Comparison of ENCODE assay signal across 18 cellular contexts in the genomic region with DNA sequence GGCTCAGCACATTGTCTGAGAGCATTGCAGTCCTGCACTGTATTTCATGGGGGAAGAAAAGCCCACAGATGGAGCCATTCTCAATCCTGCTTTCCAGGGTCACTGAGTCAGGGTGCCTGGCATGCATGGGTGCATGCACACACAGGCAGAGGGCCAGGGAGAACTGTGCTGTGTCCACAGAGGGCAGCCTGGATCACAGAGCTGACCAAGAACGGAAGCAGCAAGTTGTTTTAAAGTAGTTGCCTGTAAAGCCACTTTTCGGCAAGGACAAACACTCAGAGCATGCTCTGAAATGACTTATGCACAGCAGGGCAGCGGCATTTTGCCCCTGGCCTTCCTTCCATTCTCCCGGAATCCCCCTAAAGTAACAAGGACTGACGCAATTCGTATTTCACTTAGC. TPM values are rescaled to one million over a fixed set of nuclear protein-coding genes. Genes with fewer than 3 reads are reported as not detected.
A peak's percentile ranks its signal among the peaks of the same experiment; 100 is the strongest.
DNase-seq lines count a peak whose midpoint lies in the region; ATAC-seq, FAIRE-seq and TF ChIP-seq lines count a peak whose summit lies in the region.
"Had no signal": no experiment of that assay in that cellular context is flagged by ENCODE, and none has a peak within 500 bp of the region (broad histone marks: within the 10 kb centered on the region; RNA-seq: fewer than 3 reads in every experiment).

No MANE protein-coding gene starts in this region.

- TF ChIP-seq POLR2A in right lobe of liver (IDR thresholded peaks at IDR 0.05) (no peak), HepG2 (IDR thresholded peaks at IDR 0.05; ENCODE audit: insufficient read depth in 1 of 2, low read depth in 2 of 2, low read length in 2 of 2) (no peak), endothelial cell of umbilical vein (IDR thresholded peaks at IDR 0.05; ENCODE audit: low read depth, low read length) (peak; percentile 86)

- CTCF ChIA-PET in HepG2 (lab: Yijun Ruan, JAX; ENCODE audit: low intra/inter-chr PET ratio, low total read pairs) (no interaction called here), endothelial cell of umbilical vein (lab: Charles Lee) (interaction anchor here (0.9 to 1.1 kb wide), 3 partner anchors 11 to 105 kb away, joined by 3 to 4 read pairs (median 3); no protein-coding TSS in a partner anchor)

- H3K9me1 ChIP-seq in endothelial cell of umbilical vein (replicated peaks; ENCODE audit: control insufficient read depth, extremely low read depth, insufficient read depth, low read length) = no peaks in the 10 kb centered on the region

- intact Hi-C loops in right lobe of liver (cut with DNase I) = no loop called here
- intact Hi-C loops in HepG2 (cut with micrococcal nuclease; ENCODE audit: unreplicated experiment) = no loop called here
- intact Hi-C loops in endothelial cell of umbilical vein (cut with micrococcal nuclease) = loop anchor here (1.0 to 5.0 kb wide), 2 partner anchors 39 to 322 kb away; no protein-coding TSS in a partner anchor
- intact Hi-C loops in colonic mucosa (cut with DNase I) = no loop called here
- intact Hi-C loops in left colon (cut with DNase I, micrococcal nuclease) = no loop called here

- no peak for TF ChIP-seq CTCF in right lobe of liver (IDR thresholded peaks at IDR 0.05)
- no peak for TF ChIP-seq CTCF in HepG2 (CRISPR knock-in tag; IDR thresholded peaks at IDR 0.05)
- no peak for TF ChIP-seq CTCF in endothelial cell of umbilical vein (IDR thresholded peaks at IDR 0.05; ENCODE audit: extremely low read depth in 1 of 2, insufficient read depth in 1 of 2, low read depth in 1 of 2, low read length in 2 of 2)
- TF ChIP-seq CTCF in nephron (IDR thresholded peaks at IDR 0.05; ENCODE audit: unreplicated experiment in 3 of 3) = no peak
- TF ChIP-seq CTCF in colonic mucosa (IDR thresholded peaks at IDR 0.05) = no peak

- H3K9me3 Mint-ChIP-seq in nephron = no peaks in the 10 kb centered on the region
- H3K9me3 Mint-ChIP-seq: effector memory CD8-positive, alpha-beta T cell; type B pancreatic cell had no signal

- no peak overlapping the region for H2AFZ ChIP-seq in HepG2 (ENCODE audit: low read length)
- H2AFZ ChIP-seq in endothelial cell of umbilical vein (ENCODE audit: low read depth, low read length) = no peak overlapping the region

- H3K4me3 ChIP-seq in right lobe of liver (peak overlapping the region in 2 of 3 donors; percentile 0 to 12), HepG2 (replicated peaks in 1 of 3; ENCODE audit: insufficient read depth in 1 of 3, low read depth in 2 of 3, low read length in 3 of 3) (no peak overlapping the region), endothelial cell of umbilical vein (replicated peaks in 1 of 3; ENCODE audit: insufficient read depth in 1 of 3, low read depth in 1 of 3, low read length in 3 of 3) (peak overlapping the region; percentile 84 to 100 (median 99)), colonic mucosa (no peak overlapping the region)

- H3K4me1 ChIP-seq in right lobe of liver (no peaks in the 10 kb centered on the region), HepG2 (ENCODE audit: insufficient read depth, low read length) (0 out of 2 replicates have a peak, but pooled peaks cover 1% of the 10 kb centered on the region), endothelial cell of umbilical vein (ENCODE audit: control insufficient read depth, extremely low read depth, insufficient read depth, low read length) (peaks cover 63% of the 10 kb centered on the region), colonic mucosa (peaks cover 4% of the 10 kb centered on the region)

- ATAC-seq in right lobe of liver (peak; percentile 18 to 33 (median 24)), HepG2 (no peak), left colon (no peak), HG02840 (IDR thresholded peaks at IDR 0.05; ENCODE audit: low FRiP score, unreplicated experiment) (no peak)
- ATAC-seq: effector memory CD8-positive, alpha-beta T cell had no signal

- H3K4me1 Mint-ChIP-seq in nephron = peaks cover 47% of the 10 kb centered on the region

- WGBS in right lobe of liver (ENCODE audit: insufficient coverage, low coverage, low lambda C conversion rate, missing lambda C conversion rate) = 30% methylated on average over 6 of the region's 6 CpGs
- WGBS in HepG2 (ENCODE audit: low lambda C conversion rate) = 33% methylated on average over 5 of the region's 6 CpGs

- H3K27me3 ChIP-seq in right lobe of liver = no peaks in the 10 kb centered on the region
- H3K27me3 ChIP-seq in HepG2 (ENCODE audit: control insufficient read depth in 1 of 2, insufficient read depth in 2 of 2, low read length in 2 of 2) = peaks cover 1 to 8% of the 10 kb centered on the region in 2 experiments; a peak in 2 of 5 replicates
- no peaks in the 10 kb centered on the region for H3K27me3 ChIP-seq in endothelial cell of umbilical vein (ENCODE audit: control insufficient read depth in 2 of 2, insufficient read depth in 2 of 2, low read length in 2 of 2)
- H3K27me3 ChIP-seq in colonic mucosa = no peaks in the 10 kb centered on the region

- H3K27me3 Mint-ChIP-seq in nephron (ENCODE audit: low read depth) = peaks cover 9% of the 10 kb centered on the region

- H3K36me3 Mint-ChIP-seq in nephron (ENCODE audit: low read depth) = no peaks in the 10 kb centered on the region
- H3K36me3 Mint-ChIP-seq: type B pancreatic cell had no signal

- BruUV-seq in HepG2 (replicated peaks; lab: Mats Ljungman, UMichigan) (no TSS peak), endothelial cell of umbilical vein (replicated peaks; lab: Mats Ljungman, UMichigan) (no TSS peak)

- FAIRE-seq in HepG2 (lab: Jason Lieb, UNC) (no peak), endothelial cell of umbilical vein (lab: Jason Lieb, UNC) (peak; percentile 78)
- FAIRE-seq: H54, small intestine had no signal

- dilution Hi-C loops in endothelial cell of umbilical vein (cut with MboI; ENCODE audit: extremely low pct_ligation_motif_present, low sequenced_read_pairs) = no loop called here

- POLR2A ChIA-PET in HepG2 (lab: Yijun Ruan, JAX) (no interaction called here), endothelial cell of umbilical vein (lab: Charles Lee) (no interaction called here)

- no peaks in the 10 kb centered on the region for H3K79me2 ChIP-seq in HepG2 (ENCODE audit: insufficient read depth, low read length)
- H3K79me2 ChIP-seq in endothelial cell of umbilical vein (ENCODE audit: control insufficient read depth, insufficient read depth, low read length) = peaks cover 86% of the 10 kb centered on the region

- no peaks in the 10 kb centered on the region for H4K20me1 ChIP-seq in HepG2 (ENCODE audit: insufficient read depth, low read length)
- H4K20me1 ChIP-seq in endothelial cell of umbilical vein (replicated peaks; ENCODE audit: control insufficient read depth, extremely low read depth, insufficient read depth, low read length) = no peaks in the 10 kb centered on the region

- H3K27ac ChIP-seq in right lobe of liver = peak overlapping the region in 1 of 3 donors; percentile 34
- H3K27ac ChIP-seq in HepG2 (ENCODE audit: extremely low read length, insufficient read depth, low read length) = no peak overlapping the region
- peak overlapping the region; percentile 100 for H3K27ac ChIP-seq in endothelial cell of umbilical vein (ENCODE audit: insufficient read depth, low read depth, low read length)
- H3K27ac ChIP-seq in colonic mucosa = no peak overlapping the region

- DNase-seq in right lobe of liver = no peak
- no peak for DNase-seq in HepG2 (ENCODE audit: low spot score)
- DNase-seq in endothelial cell of umbilical vein (ENCODE audit: low read depth, low spot score) = peak; percentile 88
- DNase-seq in colonic mucosa = no peak
- DNase-seq in left colon = no peak
- DNase-seq in medulla oblongata (ENCODE audit: extremely low spot score) = no peak
- DNase-seq: activated T-cell treated with anti-CD3 and anti-CD28 coated beads, Interleukin-2, amount 50 U/mL, for 1 hour; amygdala; effector memory CD8-positive, alpha-beta T cell; NCI-H1105 treated with DMSO at 0.1 percent for 48 hours; NCI-H524 treated with DMSO at 0.1 percent for 48 hours; small intestine had no signal

- in situ Hi-C loops in HepG2 (cut with HindIII; ENCODE audit: extremely low pct_ligation_motif_present, low pct_unique_long_range_greater_than_20kb) = no loop called here

- H3K9ac ChIP-seq in HepG2 (ENCODE audit: insufficient read depth, low read depth, low read length) = no peak overlapping the region
- peak overlapping the region; percentile 100 for H3K9ac ChIP-seq in endothelial cell of umbilical vein (replicated peaks; ENCODE audit: extremely low read depth, insufficient read depth, low read length)
- no peak overlapping the region for H3K9ac ChIP-seq in colonic mucosa (ENCODE audit: low read depth in 2 of 2, low read length in 2 of 2)

- H3K4me2 ChIP-seq in HepG2 (ENCODE audit: low read depth, low read length) (no peak overlapping the region), endothelial cell of umbilical vein (ENCODE audit: insufficient read depth, low read length) (peak overlapping the region; percentile 95)

- peak overlapping the region in 1 of 3 experiments; percentile 1 for H3K4me3 Mint-ChIP-seq in nephron
- H3K4me3 Mint-ChIP-seq: effector memory CD8-positive, alpha-beta T cell; type B pancreatic cell had no signal

- H3K27ac Mint-ChIP-seq in nephron = peak overlapping the region; percentile 12 to 71 (median 37)
- H3K27ac Mint-ChIP-seq: effector memory CD8-positive, alpha-beta T cell; type B pancreatic cell had no signal

- no peaks in the 10 kb centered on the region for H3K36me3 ChIP-seq in right lobe of liver
- H3K36me3 ChIP-seq in HepG2 (replicated peaks in 1 of 2; ENCODE audit: control insufficient read depth in 1 of 2, insufficient read depth in 2 of 2, low read length in 2 of 2) = no peaks in the 10 kb centered on the region
- peaks cover 0 to 10% of the 10 kb centered on the region in 2 experiments for H3K36me3 ChIP-seq in endothelial cell of umbilical vein (ENCODE audit: control insufficient read depth in 2 of 2, extremely low read depth in 1 of 2, insufficient read depth in 2 of 2, low read length in 2 of 2)
- no peaks in the 10 kb centered on the region for H3K36me3 ChIP-seq in colonic mucosa

- H3K9me3 ChIP-seq in right lobe of liver = no peaks in the 10 kb centered on the region
- H3K9me3 ChIP-seq in HepG2 (ENCODE audit: low read length) = no peaks in the 10 kb centered on the region
- no peaks in the 10 kb centered on the region for H3K9me3 ChIP-seq in endothelial cell of umbilical vein (replicated peaks; ENCODE audit: control insufficient read depth, insufficient read depth, low read length)
- no peaks in the 10 kb centered on the region for H3K9me3 ChIP-seq in colonic mucosa

- TF ChIP-seq RAD21 in HepG2 (CRISPR knock-in tag; IDR thresholded peaks at IDR 0.05) = no peak

- no peak for TF ChIP-seq EP300 in HepG2 (IDR thresholded peaks at IDR 0.05; ENCODE audit: low read depth in 2 of 2, low read length in 2 of 2)
- TF ChIP-seq EP300 in HepG2 (CRISPR knock-in tag; IDR thresholded peaks at IDR 0.05; ENCODE audit: borderline replicate concordance) = no peak

RNA-seq across cellular contexts. Expression of gene ERG, which starts 3.6 kb away (rescaled TPM):
- 1 to 10 TPM; 3.1 to 6.4 (median 5.2) TPM for total RNA-seq in right lobe of liver
- not detected in 2 replicates for total RNA-seq in HepG2 (2016; rRNA removed; fragmentation: Illumina TruSeq; extraction: Trizol)
- total RNA-seq in HepG2 (2016; cell fraction: cytosol; rRNA removed; fragmentation: Illumina TruSeq; extraction: Trizol; ENCODE audit: low read depth) = not detected in 2 replicates
- total RNA-seq in HepG2 (2016; cell fraction: insoluble cytoplasmic fraction; rRNA removed; fragmentation: Illumina TruSeq; extraction: Trizol) = not detected in 2 replicates
- total RNA-seq in HepG2 (2016; cell fraction: membrane; rRNA removed; fragmentation: Illumina TruSeq; extraction: Trizol) = not detected in 2 replicates
- not detected in 2 replicates for total RNA-seq in HepG2 (2016; cell fraction: nucleus; rRNA removed; fragmentation: Illumina TruSeq; extraction: Trizol)
- not detected in 2 replicates for polyA plus RNA-seq in HepG2 (2011; rRNA removed)
- polyA plus RNA-seq in HepG2 (2011; cell fraction: cytosol; rRNA removed) = not detected in 2 replicates
- not detected in 2 replicates for polyA plus RNA-seq in HepG2 (2011; cell fraction: nucleus; rRNA removed)
- polyA plus RNA-seq in HepG2 (2012) = not detected in 2 replicates
- not detected in 2 replicates for polyA plus RNA-seq in HepG2 (2016; cell fraction: cytosol; fragmentation: Illumina TruSeq; extraction: Trizol; ENCODE audit: low read depth)
- not detected in 2 replicates for polyA plus RNA-seq in HepG2 (2016; cell fraction: insoluble cytoplasmic fraction; fragmentation: Illumina TruSeq; extraction: Trizol; ENCODE audit: low read depth)
- not detected in 2 replicates for polyA plus RNA-seq in HepG2 (2016; cell fraction: membrane; fragmentation: Illumina TruSeq; extraction: Trizol; ENCODE audit: low read depth)
- not detected in 2 replicates for polyA plus RNA-seq in HepG2 (2016; cell fraction: nucleus; fragmentation: Illumina TruSeq; extraction: Trizol; ENCODE audit: insufficient read depth, low read depth)
- polyA minus RNA-seq in HepG2 (2011; rRNA and poly(A)+ RNA removed; ENCODE audit: low replicate concordance) = not detected in 2 replicates
- not detected in 2 replicates for polyA minus RNA-seq in HepG2 (2011; cell fraction: cytosol; rRNA and poly(A)+ RNA removed)
- not detected in 2 replicates for polyA minus RNA-seq in HepG2 (2011; cell fraction: nucleus; rRNA and poly(A)+ RNA removed)
- total RNA-seq in endothelial cell of umbilical vein = 210 and 223 TPM in 2 replicates
- 173 and 202 TPM in 2 replicates for polyA plus RNA-seq in endothelial cell of umbilical vein
- polyA plus RNA-seq in endothelial cell of umbilical vein (2011; cell fraction: cytosol; rRNA removed) = 102 and 124 TPM in 2 replicates
- polyA plus RNA-seq in endothelial cell of umbilical vein (2011; cell fraction: nucleus; rRNA removed) = 226 and 271 TPM in 2 replicates
- polyA plus RNA-seq in endothelial cell of umbilical vein (2012) = 146 and 167 TPM in 2 replicates
- polyA minus RNA-seq in endothelial cell of umbilical vein = 250 and 253 TPM in 2 replicates
- not detected for polyA minus RNA-seq in endothelial cell of umbilical vein (2011; cell fraction: cytosol; rRNA and poly(A)+ RNA removed)
- 356 and 482 TPM in 2 replicates for polyA minus RNA-seq in endothelial cell of umbilical vein (2011; cell fraction: nucleus; rRNA and poly(A)+ RNA removed)
- 1 to 10 TPM; 2.5 to 6.7 TPM for total RNA-seq in colonic mucosa
- total RNA-seq in left colon = 1 to 10 TPM; 3.5 to 5.0 TPM
- total RNA-seq: HT-29 had no signal
- polyA plus RNA-seq: AG04450 had no signal

Comparison
In these comparisons a context has a peak if more than half of its experiments do, and no peak if none do; other contexts are left out.
1. ATAC-seq: peak in right lobe of liver (4 of 4); none in HepG2 (single experiment), left colon (single experiment) and HG02840 (single experiment).
2. H3K4me3 ChIP-seq: peak in right lobe of liver (2 of 3) and endothelial cell of umbilical vein (3 of 3); none in HepG2 (0 of 3) and colonic mucosa (single experiment).
3. RNA of gene ERG, which starts 3.6 kb away (total RNA-seq): 210 to 223 TPM in endothelial cell of umbilical vein; 2.5 to 6.7 TPM in colonic mucosa, 3.1 to 6.4 TPM in right lobe of liver, 3.5 to 5.0 TPM in left colon and not detected in HepG2; every median in the first group is over 10 times any median in the second.